26 cellular contexts compared by ENCODE assay signal in the genomic region with DNA sequence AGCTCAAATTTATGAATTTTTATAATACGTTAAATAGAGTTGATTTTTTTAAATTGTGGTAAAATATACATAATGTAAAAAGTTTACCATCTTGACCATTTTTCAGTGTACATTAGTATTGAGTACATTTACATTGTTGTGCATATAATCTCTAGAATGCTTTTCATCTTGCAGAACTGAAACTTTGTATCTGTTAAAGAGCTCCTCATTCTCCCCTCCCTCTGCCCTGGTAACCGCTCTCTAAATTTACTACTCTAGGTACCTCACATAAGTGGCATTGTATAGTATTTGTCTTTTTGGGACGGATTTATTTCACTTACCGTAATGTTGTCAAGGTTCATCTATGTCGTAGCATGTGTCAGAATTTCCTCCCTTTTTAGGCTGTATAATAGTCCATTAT.
"Had no signal": no experiment of that assay in that cellular context is flagged by ENCODE, and none has a peak within 500 bp of the region (broad histone marks: within the 10 kb centered on the region; RNA-seq: fewer than 3 reads in every experiment).

No MANE protein-coding gene starts in this region.

- H3K4me2 ChIP-seq: SK-N-SH had no signal

- ATAC-seq: activated CD8-positive, alpha-beta T cell treated with anti-CD3 and anti-CD28 coated beads, Interleukin-2, amount 10 ng/mL, durations not matched to agents 7 days and 5 days; WTC11 had no signal

- H3K36me3 ChIP-seq: breast epithelium, Peyer's patch, SJCRH30 had no signal

- H3K27ac ChIP-seq: breast epithelium, Peyer's patch, RWPE1, SJCRH30 had no signal

- H3K9ac ChIP-seq: SK-N-SH had no signal

- H3K9me3 ChIP-seq: breast epithelium, MG63, Peyer's patch, SJCRH30, SK-N-SH had no signal

- H3K4me1 ChIP-seq: breast epithelium, Peyer's patch had no signal

- DNase-seq: activated CD4-positive, alpha-beta T cell treated with anti-CD3 and anti-CD28 coated beads for 48 hours; activated CD4-positive, alpha-beta T cell treated with anti-CD3 and anti-CD28 coated beads, Interleukin-2, amount 50 U/mL, for 4 hours; activated CD4-positive, CD25-positive, alpha-beta regulatory T cell treated with anti-CD3 and anti-CD28 coated beads, Interleukin-2, amount 50 U/mL, for 72 hours; activated CD8-positive, alpha-beta memory T cell treated with anti-CD3 and anti-CD28 coated beads, Interleukin-2, amount 50 U/mL, for 48 hours; activated CD8-positive, alpha-beta T cell treated with anti-CD3 and anti-CD28 coated beads, Interleukin-2, amount 10 ng/mL, durations not matched to agents 7 days and 5 days; activated naive CD4-positive, alpha-beta T cell treated with anti-CD3 and anti-CD28 coated beads, Interleukin-2, amount 50 U/mL, for 16 hours; activated naive CD8-positive, alpha-beta T cell treated with anti-CD3 and anti-CD28 coated beads, Interleukin-2, amount 10 ng/mL, durations not matched to agents 7 days and 5 days; activated T-cell treated with anti-CD3 and anti-CD28 coated beads, Interleukin-2, amount 50 U/mL, for 1 hour; aorta; caudate nucleus; MG63; NCI-H1092; NCI-H1417 treated with DMSO at 0.1 percent for 48 hours; NCI-H1694 treated with DMSO at 0.1 percent for 48 hours; NCI-H2081; NCI-H510A treated with DMSO at 0.1 percent for 48 hours; NCI-H69; NK-92 treated with Interleukin-12 subunit alpha and Interleukin-12 subunit beta, amount 100 ng/mL, for 24 hours; Peyer's patch; Right ventricle myocardium superior; SJCRH30; SK-N-SH; T-helper 1 cell had no signal

- H3K27me3 ChIP-seq: breast epithelium, MG63, Peyer's patch, SJCRH30 had no signal

- H3K4me3 ChIP-seq: breast epithelium, MG63, Peyer's patch, SJCRH30 had no signal
